Comparison of ENCODE assay signal across 14 cellular contexts in the genomic region with DNA sequence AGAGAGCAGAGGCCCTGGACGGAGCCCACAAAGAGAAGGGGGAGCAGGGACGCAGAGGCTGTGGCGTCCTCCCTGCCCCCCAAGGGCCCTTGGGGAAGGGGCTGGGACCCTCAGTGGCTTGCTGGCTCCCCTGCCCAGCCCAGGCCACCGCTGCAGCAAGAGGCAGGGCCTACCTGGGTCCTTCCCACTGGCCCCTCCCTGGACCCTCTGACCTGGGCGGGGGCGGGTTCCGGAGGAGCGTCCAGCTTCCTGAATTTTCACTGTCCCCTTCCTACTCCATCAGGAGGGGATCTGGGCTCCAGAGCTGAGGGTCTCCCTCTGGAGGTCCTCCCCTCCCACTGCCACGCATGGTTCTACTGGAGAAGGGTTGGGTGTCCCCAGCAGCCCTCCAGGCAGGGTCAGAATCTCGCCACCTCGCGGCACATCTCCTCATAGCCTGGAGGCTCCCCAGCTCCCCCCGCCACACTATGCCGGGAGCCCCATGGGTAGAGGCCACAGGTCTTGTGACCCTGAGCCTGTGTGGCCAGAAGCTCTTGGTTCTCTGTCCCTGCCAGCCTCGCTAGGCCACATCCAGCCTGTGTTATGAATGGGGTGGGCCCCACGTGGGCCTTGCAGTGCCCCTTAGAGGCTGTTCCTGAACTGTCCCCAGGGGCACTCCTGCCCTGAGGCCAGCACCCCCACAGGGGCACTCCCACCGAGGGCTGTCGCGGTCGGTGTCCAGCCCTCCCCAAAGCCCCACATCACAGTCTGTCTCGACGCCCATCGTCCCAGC.
A peak's percentile ranks its signal among the peaks of the same experiment; 100 is the strongest.
DNase-seq lines count a peak whose midpoint lies in the region; ATAC-seq lines count a peak whose summit lies in the region.
"Had no signal": no experiment of that assay in that cellular context is flagged by ENCODE, and none has a peak within 500 bp of the region (broad histone marks: within the 10 kb centered on the region; RNA-seq: fewer than 3 reads in every experiment).

No MANE protein-coding gene starts in this region.

- H3K9me3 Mint-ChIP-seq in stimulated activated effector memory CD8-positive, alpha-beta T cell treated with anti-CD3 and anti-CD28 coated beads, Interleukin-12 subunit alpha, Interleukin-12 subunit beta, amount 100 ng/mL, for 72 hours = no peaks in the 10 kb centered on the region

- H3K36me3 Mint-ChIP-seq in stimulated activated effector memory CD8-positive, alpha-beta T cell treated with anti-CD3 and anti-CD28 coated beads, Interleukin-12 subunit alpha, Interleukin-12 subunit beta, amount 100 ng/mL, for 72 hours = peaks cover 4% of the 10 kb centered on the region

- peaks cover 29% of the 10 kb centered on the region for H3K4me1 Mint-ChIP-seq in stimulated activated effector memory CD8-positive, alpha-beta T cell treated with anti-CD3 and anti-CD28 coated beads, Interleukin-12 subunit alpha, Interleukin-12 subunit beta, amount 100 ng/mL, for 72 hours

- H3K4me3 Mint-ChIP-seq in stimulated activated effector memory CD8-positive, alpha-beta T cell treated with anti-CD3 and anti-CD28 coated beads, Interleukin-12 subunit alpha, Interleukin-12 subunit beta, amount 100 ng/mL, for 72 hours = peak overlapping the region; percentile 37

- peaks cover 39% of the 10 kb centered on the region for H3K27me3 ChIP-seq in layer of hippocampus (ENCODE audit: control insufficient read depth, insufficient read depth, low read length)
- H3K27me3 ChIP-seq: testis had no signal

- H3K27ac ChIP-seq in layer of hippocampus (ENCODE audit: low read depth, low read length) = peak overlapping the region; percentile 46
- H3K27ac ChIP-seq: 22Rv1 had no signal

- ATAC-seq in stimulated activated effector memory CD8-positive, alpha-beta T cell treated with anti-CD3 and anti-CD28 coated beads, Interleukin-12 subunit alpha, Interleukin-12 subunit beta, amount 100 ng/mL, for 72 hours = no peak
- ATAC-seq in activated CD4-positive, CD25-positive, alpha-beta regulatory T cell treated with anti-CD3 and anti-CD28 coated beads, Interleukin-2, amount 50 U/mL, for 24 hours = no peak

- DNase-seq in DMS53 (lab: John Stamatoyannopoulos, UW) = peak; percentile 23
- no peak for DNase-seq in DMS53 treated with DMSO at 0.1 percent for 48 hours (lab: John Stamatoyannopoulos, UW; ENCODE audit: unreplicated experiment)
- DNase-seq in UCSD-AML1 (lab: John Stamatoyannopoulos, UW; ENCODE audit: unreplicated experiment) = peak; percentile 82
- no peak for DNase-seq in stimulated activated effector memory CD8-positive, alpha-beta T cell treated with anti-CD3 and anti-CD28 coated beads, Interleukin-12 subunit alpha, Interleukin-12 subunit beta, amount 100 ng/mL, for 72 hours (ENCODE audit: low spot score in 2 of 2)
- no peak for DNase-seq in superior temporal gyrus (ENCODE audit: extremely low spot score)
- no peak for DNase-seq in foreskin melanocyte
- DNase-seq: activated CD4-positive, alpha-beta T cell treated with anti-CD3 and anti-CD28 coated beads, Interleukin-2, amount 50 U/mL, for 48 hours; activated naive CD4-positive, alpha-beta T cell; NCI-H2081 treated with DMSO at 0.1 percent for 48 hours; testis had no signal

- H3K27ac Mint-ChIP-seq in stimulated activated effector memory CD8-positive, alpha-beta T cell treated with anti-CD3 and anti-CD28 coated beads, Interleukin-12 subunit alpha, Interleukin-12 subunit beta, amount 100 ng/mL, for 72 hours = no peak overlapping the region
- H3K27ac Mint-ChIP-seq: progenitor cell of endocrine pancreas had no signal

Comparison
In these comparisons a context has a peak if more than half of its experiments do, and no peak if none do; other contexts are left out.
1. DNase-seq: peak in DMS53 (single experiment) and UCSD-AML1 (single experiment); none in DMS53 treated with DMSO at 0.1 percent for 48 hours (single experiment), stimulated activated effector memory CD8-positive, alpha-beta T cell treated with anti-CD3 and anti-CD28 coated beads, Interleukin-12 subunit alpha, Interleukin-12 subunit beta, amount 100 ng/mL, for 72 hours (0 of 2), superior temporal gyrus (single experiment) and foreskin melanocyte (single experiment).